8 cellular contexts compared by ENCODE assay signal in genomic region chr19:43780706-43781525, GRCh38. TPM values are rescaled to one million over a fixed set of nuclear protein-coding genes. Genes with fewer than 3 reads are reported as not detected.
DNase-seq lines count a peak whose midpoint lies in the region; ATAC-seq, FAIRE-seq and TF ChIP-seq lines count a peak whose summit lies in the region.

Gene KCNN4 (minus strand): TSS chr19:43780973. CDS start chr19:43780861, 112 bp downstream.

- peak within 1 kb of the TSS; percentile 95 for H3K27ac Mint-ChIP-seq in stimulated activated naive CD8-positive, alpha-beta T cell treated with anti-CD3 and anti-CD28 coated beads, Interleukin-15, Interleukin-2, amounts not matched to agents 100 ng/mL and 50 ng/mL, for 24 hours

- no peak within 1 kb of the TSS for H3K9ac ChIP-seq in HepG2 (ENCODE audit: insufficient read depth, low read depth, low read length)

- TF ChIP-seq EP300 in HepG2 (IDR thresholded peaks at IDR 0.05; ENCODE audit: low read depth in 2 of 2, low read length in 2 of 2) (no peak), HepG2 (CRISPR knock-in tag; IDR thresholded peaks at IDR 0.05; ENCODE audit: borderline replicate concordance) (no peak)

- ATAC-seq in GM21390 (IDR thresholded peaks at IDR 0.05; ENCODE audit: unreplicated experiment): peak; percentile 37
- ATAC-seq in HepG2: peak; percentile 38; the same call in 2 of the 3 replicates
- ATAC-seq in heart right ventricle: no peak

- 13% methylated on average over 17 of the region's 19 CpGs for WGBS in HepG2 (ENCODE audit: low lambda C conversion rate)
- 33 to 35% methylated on average over 19 of the region's 19 CpGs for whole genome bisulfite sequencing in heart right ventricle, 2 donors

- TF ChIP-seq CTCF in HepG2 (CRISPR knock-in tag; IDR thresholded peaks at IDR 0.05) (no peak), heart right ventricle (IDR thresholded peaks at IDR 0.05) (no peak)

- H3K27me3 Mint-ChIP-seq in stimulated activated naive CD8-positive, alpha-beta T cell treated with anti-CD3 and anti-CD28 coated beads, Interleukin-15, Interleukin-2, amounts not matched to agents 100 ng/mL and 50 ng/mL, for 24 hours: no peaks in the 10 kb centered on the region

- no TSS peak for BruUV-seq in HepG2 (replicated peaks; lab: Mats Ljungman, UMichigan)

- H3K36me3 Mint-ChIP-seq in stimulated activated naive CD8-positive, alpha-beta T cell treated with anti-CD3 and anti-CD28 coated beads, Interleukin-15, Interleukin-2, amounts not matched to agents 100 ng/mL and 50 ng/mL, for 24 hours (ENCODE audit: low read depth): peaks cover 29% of the 10 kb centered on the region

- H3K4me2 ChIP-seq in HepG2 (ENCODE audit: low read depth, low read length): peak within 1 kb of the TSS; percentile 49; the same call in 1 of the 2 replicates

- H3K9me3 Mint-ChIP-seq in stimulated activated naive CD8-positive, alpha-beta T cell treated with anti-CD3 and anti-CD28 coated beads, Interleukin-15, Interleukin-2, amounts not matched to agents 100 ng/mL and 50 ng/mL, for 24 hours: no peaks in the 10 kb centered on the region

- no peaks in the 10 kb centered on the region for H3K79me2 ChIP-seq in HepG2 (ENCODE audit: insufficient read depth, low read length)

- H3K4me3 Mint-ChIP-seq in stimulated activated naive CD8-positive, alpha-beta T cell treated with anti-CD3 and anti-CD28 coated beads, Interleukin-15, Interleukin-2, amounts not matched to agents 100 ng/mL and 50 ng/mL, for 24 hours: peak within 1 kb of the TSS; percentile 86

- DNase-seq in A172 (ENCODE audit: low spot score) (peak; percentile 81), RPMI8226 (peak; percentile 70), HepG2 (ENCODE audit: low spot score) (no peak), DMS 273 (lab: John Stamatoyannopoulos, UW; ENCODE audit: unreplicated experiment) (no peak), heart right ventricle (no peak)
- DNase-seq in activated gamma-delta T cell treated with anti-CD3 and anti-CD28 coated beads, Interleukin-2, amount 50 U/mL, for 16 hours (ENCODE audit: low read depth): peak; percentile 37

- intact Hi-C loops in HepG2 (cut with micrococcal nuclease; ENCODE audit: unreplicated experiment): no loop called here
- intact Hi-C loops in heart right ventricle (cut with DNase I): loop anchor here in 4 of 10 donors (5.0 to 10.0 kb wide), 4 partner anchors 34 to 236 kb away; partner anchors contain the start of gene PLAUR (in 1 of the 4)

- no peak for TF ChIP-seq POLR2A in HepG2 (IDR thresholded peaks at IDR 0.05; ENCODE audit: insufficient read depth in 1 of 2, low read depth in 2 of 2, low read length in 2 of 2)

- H3K9me3 ChIP-seq in HepG2 (ENCODE audit: low read length) (no peaks in the 10 kb centered on the region), heart right ventricle (no peaks in the 10 kb centered on the region)

- H3K27me3 ChIP-seq in HepG2 (ENCODE audit: control insufficient read depth in 1 of 2, insufficient read depth in 2 of 2, low read length in 2 of 2): no peaks in the 10 kb centered on the region
- H3K27me3 ChIP-seq in heart right ventricle: peaks cover 0 to 35% (median 18%) of the 10 kb centered on the region in 7 donors

- TF ChIP-seq RAD21 in HepG2 (CRISPR knock-in tag; IDR thresholded peaks at IDR 0.05): no peak

- H3K27ac ChIP-seq in HepG2 (ENCODE audit: extremely low read length, insufficient read depth, low read length) (no peak within 1 kb of the TSS), heart right ventricle (peak within 1 kb of the TSS in 1 of 10 donors; percentile 74)

- no peaks in the 10 kb centered on the region for H3K36me3 ChIP-seq in HepG2 (replicated peaks in 1 of 2; ENCODE audit: control insufficient read depth in 1 of 2, insufficient read depth in 2 of 2, low read length in 2 of 2)
- H3K36me3 ChIP-seq in heart right ventricle: no peaks in the 10 kb centered on the region

- peaks cover 32% of the 10 kb centered on the region for H3K4me1 ChIP-seq in HepG2 (ENCODE audit: insufficient read depth, low read length)
- H3K4me1 ChIP-seq in heart right ventricle: peaks cover 0 to 62% (median 4%) of the 10 kb centered on the region in 9 donors

- POLR2A ChIA-PET in HepG2 (lab: Yijun Ruan, JAX): no interaction called here

- peaks cover 78% of the 10 kb centered on the region for H3K4me1 Mint-ChIP-seq in stimulated activated naive CD8-positive, alpha-beta T cell treated with anti-CD3 and anti-CD28 coated beads, Interleukin-15, Interleukin-2, amounts not matched to agents 100 ng/mL and 50 ng/mL, for 24 hours (ENCODE audit: low read depth)

- no peak within 1 kb of the TSS for H2AFZ ChIP-seq in HepG2 (ENCODE audit: low read length)

- no peak for FAIRE-seq in HepG2 (lab: Jason Lieb, UNC)

- CTCF ChIA-PET in HepG2 (lab: Yijun Ruan, JAX; ENCODE audit: low intra/inter-chr PET ratio, low total read pairs): no interaction called here

- H4K20me1 ChIP-seq in HepG2 (ENCODE audit: insufficient read depth, low read length): no peaks in the 10 kb centered on the region

- H3K4me3 ChIP-seq in HepG2 (replicated peaks in 1 of 3; ENCODE audit: insufficient read depth in 1 of 3, low read depth in 2 of 3, low read length in 3 of 3) (no peak within 1 kb of the TSS; a peak in 1 of 6 replicates), heart right ventricle (peak within 1 kb of the TSS in 1 of 10 donors; percentile 45)

- in situ Hi-C loops in HepG2 (cut with HindIII; ENCODE audit: extremely low pct_ligation_motif_present, low pct_unique_long_range_greater_than_20kb): loop anchor here (5.0 kb wide), 1 partner anchor 34 kb away; no protein-coding TSS in a partner anchor

TF ChIP-seq in HepG2, 621 proteins besides CTCF, POLR2A, EP300 and RAD21 (continues in another document):
- no peak for TF ChIP-seq ZNF800 (CRISPR knock-in tag; IDR thresholded peaks at IDR 0.05)

RNA-seq across cellular contexts. Expression of gene KCNN4, which starts in this region (rescaled TPM):
- total RNA-seq in A172 (2014; rRNA removed; shearing (Covaris generic)): 57.6 and 68.6 TPM in 2 replicates
- total RNA-seq in HepG2 (2016; rRNA removed; fragmentation: Illumina TruSeq; extraction: Trizol) (0.13 TPM in 1 of 2 replicates, not detected in the other), heart right ventricle (1 to 10 TPM in 3 of 10 donors, under 1 TPM in 7; 0.34 to 1.6 (median 0.69) TPM)
- total RNA-seq in HepG2 (2016; cell fraction: cytosol; rRNA removed; fragmentation: Illumina TruSeq; extraction: Trizol; ENCODE audit: low read depth): not detected in 2 replicates
- 0.15 TPM in 1 of 2 replicates, not detected in the other for total RNA-seq in HepG2 (2016; cell fraction: insoluble cytoplasmic fraction; rRNA removed; fragmentation: Illumina TruSeq; extraction: Trizol)
- not detected in 2 replicates for total RNA-seq in HepG2 (2016; cell fraction: membrane; rRNA removed; fragmentation: Illumina TruSeq; extraction: Trizol)
- 0.50 TPM in 1 of 2 replicates, not detected in the other for total RNA-seq in HepG2 (2016; cell fraction: nucleus; rRNA removed; fragmentation: Illumina TruSeq; extraction: Trizol)
- polyA plus RNA-seq in HepG2 (2011; rRNA removed) (0.25 and 0.60 TPM in 2 replicates), heart right ventricle (1 to 10 TPM; 1.2 to 1.4 TPM)
- 0.18 and 0.19 TPM in 2 replicates for polyA plus RNA-seq in HepG2 (2011; cell fraction: cytosol; rRNA removed)
- 0.92 and 1.2 TPM in 2 replicates for polyA plus RNA-seq in HepG2 (2011; cell fraction: nucleus; rRNA removed)
- polyA plus RNA-seq in HepG2 (2012): 0.19 TPM in 1 of 2 replicates, not detected in the other
- polyA plus RNA-seq in HepG2 (2016; cell fraction: cytosol; fragmentation: Illumina TruSeq; extraction: Trizol; ENCODE audit: low read depth): 0.06 TPM in 1 of 2 replicates, not detected in the other
- not detected in 2 replicates for polyA plus RNA-seq in HepG2 (2016; cell fraction: insoluble cytoplasmic fraction; fragmentation: Illumina TruSeq; extraction: Trizol; ENCODE audit: low read depth)
- polyA plus RNA-seq in HepG2 (2016; cell fraction: membrane; fragmentation: Illumina TruSeq; extraction: Trizol; ENCODE audit: low read depth): not detected in 2 replicates
- 0.37 and 0.55 TPM in 2 replicates for polyA plus RNA-seq in HepG2 (2016; cell fraction: nucleus; fragmentation: Illumina TruSeq; extraction: Trizol; ENCODE audit: insufficient read depth, low read depth)
- 0.16 and 81.5 TPM in 2 replicates for polyA minus RNA-seq in HepG2 (2011; rRNA and poly(A)+ RNA removed; ENCODE audit: low replicate concordance)
- polyA minus RNA-seq in HepG2 (2011; cell fraction: cytosol; rRNA and poly(A)+ RNA removed): 0.89 and 0.97 TPM in 2 replicates
- 0.64 TPM in 1 of 2 replicates, not detected in the other for polyA minus RNA-seq in HepG2 (2011; cell fraction: nucleus; rRNA and poly(A)+ RNA removed)

Comparison
In these comparisons a context has a peak if more than half of its experiments do, and no peak if none do; other contexts are left out.
1. RNA of gene KCNN4 (total RNA-seq): 57.6 to 68.6 TPM in A172; 0.34 to 1.6 TPM in heart right ventricle and 0.13 to 0.50 TPM in HepG2; every median in the first group is over 10 times any median in the second.
2. DNase-seq: peak in A172 (single experiment), RPMI8226 (single experiment) and activated gamma-delta T cell treated with anti-CD3 and anti-CD28 coated beads, Interleukin-2, amount 50 U/mL, for 16 hours (single experiment); none in HepG2 (single experiment), DMS 273 (single experiment) and heart right ventricle (0 of 2).
3. ATAC-seq: peak in GM21390 (single experiment) and HepG2 (single experiment); none in heart right ventricle (0 of 8).